Comparison of ENCODE assay signal across 1 cellular context in the genomic region with DNA sequence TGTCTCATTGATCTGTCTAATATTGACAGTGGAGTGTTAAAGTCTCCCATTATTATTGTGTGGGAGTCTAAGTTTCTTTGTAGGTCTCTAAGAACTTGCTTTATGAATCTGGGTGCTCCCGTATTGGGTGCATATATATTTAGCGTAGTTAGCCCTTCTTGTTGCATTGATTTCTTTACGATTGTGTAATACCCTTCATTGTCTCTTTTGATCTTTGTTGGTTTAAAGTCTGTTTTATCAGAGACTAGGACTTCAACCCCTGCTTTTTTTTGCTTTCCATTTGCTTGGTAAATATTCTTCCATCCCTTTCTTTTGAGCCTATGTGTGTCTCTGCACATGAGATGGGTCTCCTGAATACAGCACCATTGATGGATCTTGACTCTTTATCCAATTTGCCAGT.
TF ChIP-seq lines count a peak whose summit lies in the region.
"Not testable (repeated sequence)": the region's sequence is repeated elsewhere in the genome, so short reads cannot be mapped to it uniquely, and the experiment has no call there.

No MANE protein-coding gene starts in this region.

TF ChIP-seq in HepG2, 621 proteins besides CTCF, POLR2A, EP300 and RAD21 (continued from another document and continues in another):
- TF ChIP-seq LCORL (IDR thresholded peaks at IDR 0.05) (peak; percentile 60), NR2F1 (CRISPR knock-in tag; IDR thresholded peaks at IDR 0.05) (0 out of 4 replicates have a peak, but pooled peaks of 1 of the 2 experiments have one; percentile 54), FOXJ3 (CRISPR knock-in tag; IDR thresholded peaks at IDR 0.05; ENCODE audit: borderline replicate concordance) (peak; percentile 83; the same call in 1 of the 2 replicates), TARDBP (CRISPR knock-in tag; IDR thresholded peaks at IDR 0.05) (peak; percentile 70; the same call in 1 of the 2 replicates), GABPA (CRISPR knock-in tag; IDR thresholded peaks at IDR 0.05; ENCODE audit: low read depth) (peak; percentile 8; the same call in 1 of the 2 replicates), HOXA3 (CRISPR knock-in tag; IDR thresholded peaks at IDR 0.05) (peak; percentile 32; the same call in 1 of the 2 replicates), CREB1 (CRISPR knock-in tag; IDR thresholded peaks at IDR 0.05) (peak; percentile 42), CEBPG (CRISPR knock-in tag; IDR thresholded peaks at IDR 0.05) (peak; percentile 93), FOXA1 (IDR thresholded peaks at IDR 0.05) (peak; percentile 56), FOXA1 (CRISPR knock-in tag; IDR thresholded peaks at IDR 0.05) (peak; percentile 72), SOX5 (CRISPR knock-in tag; IDR thresholded peaks at IDR 0.05; ENCODE audit: borderline replicate concordance) (peak; percentile 99), HMG20B (CRISPR knock-in tag; conservative IDR thresholded peaks at IDR 0.05) (peak; percentile 81; the same call in 1 of the 2 replicates), NKX3-1 (CRISPR knock-in tag; IDR thresholded peaks at IDR 0.05) (peak; percentile 45; the same call in 1 of the 2 replicates), KLF16 (CRISPR knock-in tag; IDR thresholded peaks at IDR 0.05) (peak in 1 of 2 experiments; percentile 84; a peak in 2 of 4 replicates), FOXK1 (CRISPR knock-in tag; IDR thresholded peaks at IDR 0.05; ENCODE audit: borderline replicate concordance, low read depth) (peak; percentile 70; the same call in 1 of the 2 replicates), ZNF331 (CRISPR knock-in tag; IDR thresholded peaks at IDR 0.05) (peak; percentile 70; the same call in 1 of the 2 replicates), ELF3 (CRISPR knock-in tag; IDR thresholded peaks at IDR 0.05) (peak; percentile 64), NFIC (IDR thresholded peaks at IDR 0.05; ENCODE audit: low read length) (peak; percentile 79; the same call in 1 of the 2 replicates), CEBPB (IDR thresholded peaks at IDR 0.05; ENCODE audit: borderline replicate concordance, low read depth, low read length) (peak; percentile 92), ZBTB7B (CRISPR knock-in tag; IDR thresholded peaks at IDR 0.05) (0 out of 2 replicates have a peak, but pooled peaks have one; percentile 42), MBD4 (IDR thresholded peaks at IDR 0.05; ENCODE audit: borderline replicate concordance, low read length) (peak; percentile 75; the same call in 1 of the 2 replicates), NCOA2 (CRISPR knock-in tag; IDR thresholded peaks at IDR 0.05) (peak; percentile 91), NFKBIZ (CRISPR knock-in tag; IDR thresholded peaks at IDR 0.05) (peak; percentile 51; the same call in 1 of the 2 replicates), HDAC1 (CRISPR knock-in tag; IDR thresholded peaks at IDR 0.05) (peak; percentile 75; the same call in 1 of the 2 replicates)
- not testable (repeated sequence) for TF ChIP-seq LCORL (CRISPR knock-in tag; IDR thresholded peaks at IDR 0.05); GABPA (IDR thresholded peaks at IDR 0.05; ENCODE audit: low read depth, low read length); CREB1 (IDR thresholded peaks at IDR 0.05)
- TF ChIP-seq, protein P1, sequence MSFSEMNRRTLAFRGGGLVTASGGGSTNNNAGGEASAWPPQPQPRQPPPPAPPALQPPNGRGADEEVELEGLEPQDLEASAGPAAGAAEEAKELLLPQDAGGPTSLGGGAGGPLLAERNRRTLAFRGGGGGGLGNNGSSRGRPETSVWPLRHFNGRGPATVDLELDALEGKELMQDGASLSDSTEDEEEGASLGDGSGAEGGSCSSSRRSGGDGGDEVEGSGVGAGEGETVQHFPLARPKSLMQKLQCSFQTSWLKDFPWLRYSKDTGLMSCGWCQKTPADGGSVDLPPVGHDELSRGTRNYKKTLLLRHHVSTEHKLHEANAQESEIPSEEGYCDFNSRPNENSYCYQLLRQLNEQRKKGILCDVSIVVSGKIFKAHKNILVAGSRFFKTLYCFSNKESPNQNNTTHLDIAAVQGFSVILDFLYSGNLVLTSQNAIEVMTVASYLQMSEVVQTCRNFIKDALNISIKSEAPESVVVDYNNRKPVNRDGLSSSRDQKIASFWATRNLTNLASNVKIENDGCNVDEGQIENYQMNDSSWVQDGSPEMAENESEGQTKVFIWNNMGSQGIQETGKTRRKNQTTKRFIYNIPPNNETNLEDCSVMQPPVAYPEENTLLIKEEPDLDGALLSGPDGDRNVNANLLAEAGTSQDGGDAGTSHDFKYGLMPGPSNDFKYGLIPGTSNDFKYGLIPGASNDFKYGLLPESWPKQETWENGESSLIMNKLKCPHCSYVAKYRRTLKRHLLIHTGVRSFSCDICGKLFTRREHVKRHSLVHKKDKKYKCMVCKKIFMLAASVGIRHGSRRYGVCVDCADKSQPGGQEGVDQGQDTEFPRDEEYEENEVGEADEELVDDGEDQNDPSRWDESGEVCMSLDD (CRISPR knock-in tag; IDR thresholded peaks at IDR 0.05; ENCODE audit: borderline replicate concordance), result 0 out of 2 replicates have a peak, but pooled peaks have one; percentile 39
- TF ChIP-seq, protein P2, sequence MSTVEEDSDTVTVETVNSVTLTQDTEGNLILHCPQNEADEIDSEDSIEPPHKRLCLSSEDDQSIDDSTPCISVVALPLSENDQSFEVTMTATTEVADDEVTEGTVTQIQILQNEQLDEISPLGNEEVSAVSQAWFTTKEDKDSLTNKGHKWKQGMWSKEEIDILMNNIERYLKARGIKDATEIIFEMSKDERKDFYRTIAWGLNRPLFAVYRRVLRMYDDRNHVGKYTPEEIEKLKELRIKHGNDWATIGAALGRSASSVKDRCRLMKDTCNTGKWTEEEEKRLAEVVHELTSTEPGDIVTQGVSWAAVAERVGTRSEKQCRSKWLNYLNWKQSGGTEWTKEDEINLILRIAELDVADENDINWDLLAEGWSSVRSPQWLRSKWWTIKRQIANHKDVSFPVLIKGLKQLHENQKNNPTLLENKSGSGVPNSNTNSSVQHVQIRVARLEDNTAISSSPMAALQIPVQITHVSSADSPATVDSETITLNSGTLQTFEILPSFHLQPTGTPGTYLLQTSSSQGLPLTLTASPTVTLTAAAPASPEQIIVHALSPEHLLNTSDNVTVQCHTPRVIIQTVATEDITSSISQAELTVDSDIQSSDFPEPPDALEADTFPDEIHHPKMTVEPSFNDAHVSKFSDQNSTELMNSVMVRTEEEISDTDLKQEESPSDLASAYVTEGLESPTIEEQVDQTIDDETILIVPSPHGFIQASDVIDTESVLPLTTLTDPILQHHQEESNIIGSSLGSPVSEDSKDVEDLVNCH (CRISPR knock-in tag; IDR thresholded peaks at IDR 0.05), result 0 out of 2 replicates have a peak, but pooled peaks have one; percentile 11
- TF ChIP-seq, protein P3, sequence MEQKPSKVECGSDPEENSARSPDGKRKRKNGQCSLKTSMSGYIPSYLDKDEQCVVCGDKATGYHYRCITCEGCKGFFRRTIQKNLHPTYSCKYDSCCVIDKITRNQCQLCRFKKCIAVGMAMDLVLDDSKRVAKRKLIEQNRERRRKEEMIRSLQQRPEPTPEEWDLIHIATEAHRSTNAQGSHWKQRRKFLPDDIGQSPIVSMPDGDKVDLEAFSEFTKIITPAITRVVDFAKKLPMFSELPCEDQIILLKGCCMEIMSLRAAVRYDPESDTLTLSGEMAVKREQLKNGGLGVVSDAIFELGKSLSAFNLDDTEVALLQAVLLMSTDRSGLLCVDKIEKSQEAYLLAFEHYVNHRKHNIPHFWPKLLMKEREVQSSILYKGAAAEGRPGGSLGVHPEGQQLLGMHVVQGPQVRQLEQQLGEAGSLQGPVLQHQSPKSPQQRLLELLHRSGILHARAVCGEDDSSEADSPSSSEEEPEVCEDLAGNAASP (CRISPR knock-in tag; IDR thresholded peaks at IDR 0.05; ENCODE audit: borderline replicate concordance), result peak; percentile 74
- TF ChIP-seq, protein P4, sequence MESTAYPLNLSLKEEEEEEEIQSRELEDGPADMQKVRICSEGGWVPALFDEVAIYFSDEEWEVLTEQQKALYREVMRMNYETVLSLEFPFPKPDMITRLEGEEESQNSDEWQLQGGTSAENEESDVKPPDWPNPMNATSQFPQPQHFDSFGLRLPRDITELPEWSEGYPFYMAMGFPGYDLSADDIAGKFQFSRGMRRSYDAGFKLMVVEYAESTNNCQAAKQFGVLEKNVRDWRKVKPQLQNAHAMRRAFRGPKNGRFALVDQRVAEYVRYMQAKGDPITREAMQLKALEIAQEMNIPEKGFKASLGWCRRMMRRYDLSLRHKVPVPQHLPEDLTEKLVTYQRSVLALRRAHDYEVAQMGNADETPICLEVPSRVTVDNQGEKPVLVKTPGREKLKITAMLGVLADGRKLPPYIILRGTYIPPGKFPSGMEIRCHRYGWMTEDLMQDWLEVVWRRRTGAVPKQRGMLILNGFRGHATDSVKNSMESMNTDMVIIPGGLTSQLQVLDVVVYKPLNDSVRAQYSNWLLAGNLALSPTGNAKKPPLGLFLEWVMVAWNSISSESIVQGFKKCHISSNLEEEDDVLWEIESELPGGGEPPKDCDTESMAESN (CRISPR knock-in tag; conservative IDR thresholded peaks at IDR 0.05), result 0 out of 2 replicates have a peak, but pooled peaks have one; percentile 52
- TF ChIP-seq, protein P5, sequence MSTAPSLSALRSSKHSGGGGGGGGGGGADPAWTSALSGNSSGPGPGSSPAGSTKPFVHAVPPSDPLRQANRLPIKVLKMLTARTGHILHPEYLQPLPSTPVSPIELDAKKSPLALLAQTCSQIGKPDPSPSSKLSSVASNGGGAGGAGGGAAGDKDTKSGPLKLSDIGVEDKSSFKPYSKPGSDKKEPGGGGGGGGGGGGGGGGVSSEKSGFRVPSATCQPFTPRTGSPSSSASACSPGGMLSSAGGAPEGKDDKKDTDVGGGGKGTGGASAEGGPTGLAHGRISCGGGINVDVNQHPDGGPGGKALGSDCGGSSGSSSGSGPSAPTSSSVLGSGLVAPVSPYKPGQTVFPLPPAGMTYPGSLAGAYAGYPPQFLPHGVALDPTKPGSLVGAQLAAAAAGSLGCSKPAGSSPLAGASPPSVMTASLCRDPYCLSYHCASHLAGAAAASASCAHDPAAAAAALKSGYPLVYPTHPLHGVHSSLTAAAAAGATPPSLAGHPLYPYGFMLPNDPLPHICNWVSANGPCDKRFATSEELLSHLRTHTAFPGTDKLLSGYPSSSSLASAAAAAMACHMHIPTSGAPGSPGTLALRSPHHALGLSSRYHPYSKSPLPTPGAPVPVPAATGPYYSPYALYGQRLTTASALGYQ (CRISPR knock-in tag; IDR thresholded peaks at IDR 0.05), result peak; percentile 85; the same call in 1 of the 2 replicates
- TF ChIP-seq, protein P6, sequence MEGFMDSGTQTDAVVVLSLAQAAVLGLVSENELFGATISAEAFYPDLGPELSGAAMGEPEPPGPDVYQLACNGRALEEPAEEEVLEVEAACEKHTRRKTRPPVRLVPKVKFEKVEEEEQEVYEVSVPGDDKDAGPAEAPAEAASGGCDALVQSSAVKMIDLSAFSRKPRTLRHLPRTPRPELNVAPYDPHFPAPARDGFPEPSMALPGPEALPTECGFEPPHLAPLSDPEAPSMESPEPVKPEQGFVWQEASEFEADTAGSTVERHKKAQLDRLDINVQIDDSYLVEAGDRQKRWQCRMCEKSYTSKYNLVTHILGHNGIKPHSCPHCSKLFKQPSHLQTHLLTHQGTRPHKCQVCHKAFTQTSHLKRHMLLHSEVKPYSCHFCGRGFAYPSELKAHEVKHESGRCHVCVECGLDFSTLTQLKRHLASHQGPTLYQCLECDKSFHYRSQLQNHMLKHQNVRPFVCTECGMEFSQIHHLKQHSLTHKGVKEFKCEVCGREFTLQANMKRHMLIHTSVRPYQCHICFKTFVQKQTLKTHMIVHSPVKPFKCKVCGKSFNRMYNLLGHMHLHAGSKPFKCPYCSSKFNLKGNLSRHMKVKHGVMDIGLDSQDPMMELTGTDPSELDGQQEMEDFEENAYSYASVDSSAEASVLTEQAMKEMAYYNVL (CRISPR knock-in tag; IDR thresholded peaks at IDR 0.05; ENCODE audit: borderline replicate concordance), result peak; percentile 99
- TF ChIP-seq, protein P7, sequence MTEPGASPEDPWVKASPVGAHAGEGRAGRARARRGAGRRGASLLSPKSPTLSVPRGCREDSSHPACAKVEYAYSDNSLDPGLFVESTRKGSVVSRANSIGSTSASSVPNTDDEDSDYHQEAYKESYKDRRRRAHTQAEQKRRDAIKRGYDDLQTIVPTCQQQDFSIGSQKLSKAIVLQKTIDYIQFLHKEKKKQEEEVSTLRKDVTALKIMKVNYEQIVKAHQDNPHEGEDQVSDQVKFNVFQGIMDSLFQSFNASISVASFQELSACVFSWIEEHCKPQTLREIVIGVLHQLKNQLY (CRISPR knock-in tag; IDR thresholded peaks at IDR 0.05), result peak; percentile 66; the same call in 1 of the 2 replicates
- TF ChIP-seq, protein P8, sequence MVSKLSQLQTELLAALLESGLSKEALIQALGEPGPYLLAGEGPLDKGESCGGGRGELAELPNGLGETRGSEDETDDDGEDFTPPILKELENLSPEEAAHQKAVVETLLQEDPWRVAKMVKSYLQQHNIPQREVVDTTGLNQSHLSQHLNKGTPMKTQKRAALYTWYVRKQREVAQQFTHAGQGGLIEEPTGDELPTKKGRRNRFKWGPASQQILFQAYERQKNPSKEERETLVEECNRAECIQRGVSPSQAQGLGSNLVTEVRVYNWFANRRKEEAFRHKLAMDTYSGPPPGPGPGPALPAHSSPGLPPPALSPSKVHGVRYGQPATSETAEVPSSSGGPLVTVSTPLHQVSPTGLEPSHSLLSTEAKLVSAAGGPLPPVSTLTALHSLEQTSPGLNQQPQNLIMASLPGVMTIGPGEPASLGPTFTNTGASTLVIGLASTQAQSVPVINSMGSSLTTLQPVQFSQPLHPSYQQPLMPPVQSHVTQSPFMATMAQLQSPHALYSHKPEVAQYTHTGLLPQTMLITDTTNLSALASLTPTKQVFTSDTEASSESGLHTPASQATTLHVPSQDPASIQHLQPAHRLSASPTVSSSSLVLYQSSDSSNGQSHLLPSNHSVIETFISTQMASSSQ (IDR thresholded peaks at IDR 0.05; ENCODE audit: low read depth), result peak; percentile 56; the same call in 1 of the 2 replicates
- TF ChIP-seq, protein P8 (CRISPR knock-in tag; IDR thresholded peaks at IDR 0.05; ENCODE audit: borderline replicate concordance), result peak; percentile 70; the same call in 1 of the 2 replicates
- TF ChIP-seq, protein P9, sequence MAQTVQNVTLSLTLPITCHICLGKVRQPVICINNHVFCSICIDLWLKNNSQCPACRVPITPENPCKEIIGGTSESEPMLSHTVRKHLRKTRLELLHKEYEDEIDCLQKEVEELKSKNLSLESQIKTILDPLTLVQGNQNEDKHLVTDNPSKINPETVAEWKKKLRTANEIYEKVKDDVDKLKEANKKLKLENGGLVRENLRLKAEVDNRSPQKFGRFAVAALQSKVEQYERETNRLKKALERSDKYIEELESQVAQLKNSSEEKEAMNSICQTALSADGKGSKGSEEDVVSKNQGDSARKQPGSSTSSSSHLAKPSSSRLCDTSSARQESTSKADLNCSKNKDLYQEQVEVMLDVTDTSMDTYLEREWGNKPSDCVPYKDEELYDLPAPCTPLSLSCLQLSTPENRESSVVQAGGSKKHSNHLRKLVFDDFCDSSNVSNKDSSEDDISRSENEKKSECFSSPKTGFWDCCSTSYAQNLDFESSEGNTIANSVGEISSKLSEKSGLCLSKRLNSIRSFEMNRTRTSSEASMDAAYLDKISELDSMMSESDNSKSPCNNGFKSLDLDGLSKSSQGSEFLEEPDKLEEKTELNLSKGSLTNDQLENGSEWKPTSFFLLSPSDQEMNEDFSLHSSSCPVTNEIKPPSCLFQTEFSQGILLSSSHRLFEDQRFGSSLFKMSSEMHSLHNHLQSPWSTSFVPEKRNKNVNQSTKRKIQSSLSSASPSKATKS (CRISPR knock-in tag; IDR thresholded peaks at IDR 0.05), result peak; percentile 73; the same call in 1 of the 2 replicates
